In genomic region chr10:61970182-61971015, GRCh38 we compare ENCODE assay signal across 8 cellular contexts.
A peak's percentile ranks its signal among the peaks of the same experiment; 100 is the strongest.
DNase-seq lines count a peak whose midpoint lies in the region; ATAC-seq, FAIRE-seq and TF ChIP-seq lines count a peak whose summit lies in the region.
"Had no signal": no experiment of that assay in that cellular context is flagged by ENCODE, and none has a peak within 500 bp of the region (broad histone marks: within the 10 kb centered on the region; RNA-seq: fewer than 3 reads in every experiment).

No MANE protein-coding gene starts in this region.

- peak; percentile 39 for ATAC-seq in HG03139 (IDR thresholded peaks at IDR 0.05; ENCODE audit: unreplicated experiment)
- no peak for ATAC-seq in stimulated activated naive B cell treated with anti-CD40 and anti-IgM and Interleukin-4, amounts not matched to agents 10 μg/mL and 1 μg/mL and 100 μg/mL, for 72 hours (replicated peaks)
- no peak for ATAC-seq in GM19463 (IDR thresholded peaks at IDR 0.05; ENCODE audit: unreplicated experiment)

- no peak for TF ChIP-seq CTCF in kidney (IDR thresholded peaks at IDR 0.05; ENCODE audit: borderline replicate concordance, extremely low read depth, insufficient read depth)

- H3K4me3 ChIP-seq in kidney (ENCODE audit: low read length in 2 of 2), result no peak overlapping the region
- no peak overlapping the region for H3K4me3 ChIP-seq in effector memory CD4-positive, alpha-beta T cell (ENCODE audit: insufficient read depth, low read depth, low read length, poor library complexity, severe bottlenecking)

- CTCF ChIA-PET in activated CD4-positive, alpha-beta memory T cell treated with anti-CD3 and anti-CD28 coated beads, Interleukin-2, amount 10 ng/mL, durations not matched to agents 7 days and 5 days (lab: Charles Lee), result no interaction called here

- no peaks in the 10 kb centered on the region for H3K27me3 ChIP-seq in effector memory CD4-positive, alpha-beta T cell (replicated peaks; ENCODE audit: control insufficient read depth, insufficient read depth, low read length, poor library complexity, severe bottlenecking)

- H3K36me3 ChIP-seq in kidney (ENCODE audit: control insufficient read depth in 1 of 2, insufficient read depth in 2 of 2, low read length in 2 of 2), result no peaks in the 10 kb centered on the region
- H3K36me3 ChIP-seq in effector memory CD4-positive, alpha-beta T cell (ENCODE audit: control insufficient read depth, insufficient read depth, low read length), result no peaks in the 10 kb centered on the region

- H3K27ac ChIP-seq in kidney (ENCODE audit: low read depth in 2 of 2, low read length in 2 of 2), result peak overlapping the region; percentile 16 to 59
- H3K27ac ChIP-seq in effector memory CD4-positive, alpha-beta T cell (ENCODE audit: insufficient read depth, low read length, poor library complexity, severe bottlenecking), result no peak overlapping the region

- peak overlapping the region; percentile 52 for H3K27ac Mint-ChIP-seq in activated CD4-positive, alpha-beta memory T cell treated with anti-CD3 and anti-CD28 coated beads, Interleukin-2, amount 10 ng/mL, durations not matched to agents 7 days and 5 days
- peak overlapping the region; percentile 59 for H3K27ac Mint-ChIP-seq in stimulated activated naive B cell treated with anti-CD40 and anti-IgM and Interleukin-4, amounts not matched to agents 10 μg/mL and 1 μg/mL and 100 μg/mL, for 72 hours

- peaks cover 68% of the 10 kb centered on the region for H3K36me3 Mint-ChIP-seq in activated CD4-positive, alpha-beta memory T cell treated with anti-CD3 and anti-CD28 coated beads, Interleukin-2, amount 10 ng/mL, durations not matched to agents 7 days and 5 days (ENCODE audit: low read depth)
- H3K36me3 Mint-ChIP-seq in stimulated activated naive B cell treated with anti-CD40 and anti-IgM and Interleukin-4, amounts not matched to agents 10 μg/mL and 1 μg/mL and 100 μg/mL, for 72 hours, result peaks cover 62 to 81% of the 10 kb centered on the region in 2 donors

- no peaks in the 10 kb centered on the region for H3K27me3 Mint-ChIP-seq in activated CD4-positive, alpha-beta memory T cell treated with anti-CD3 and anti-CD28 coated beads, Interleukin-2, amount 10 ng/mL, durations not matched to agents 7 days and 5 days
- H3K27me3 Mint-ChIP-seq in stimulated activated naive B cell treated with anti-CD40 and anti-IgM and Interleukin-4, amounts not matched to agents 10 μg/mL and 1 μg/mL and 100 μg/mL, for 72 hours, result no peaks in the 10 kb centered on the region

- H3K9me3 ChIP-seq in kidney (ENCODE audit: control insufficient read depth in 1 of 2, low read length in 2 of 2), result no peaks in the 10 kb centered on the region
- no peaks in the 10 kb centered on the region for H3K9me3 ChIP-seq in effector memory CD4-positive, alpha-beta T cell (ENCODE audit: control insufficient read depth, low read length)

- no peak overlapping the region for H3K4me3 Mint-ChIP-seq in activated CD4-positive, alpha-beta memory T cell treated with anti-CD3 and anti-CD28 coated beads, Interleukin-2, amount 10 ng/mL, durations not matched to agents 7 days and 5 days
- H3K4me3 Mint-ChIP-seq in stimulated activated naive B cell treated with anti-CD40 and anti-IgM and Interleukin-4, amounts not matched to agents 10 μg/mL and 1 μg/mL and 100 μg/mL, for 72 hours, result no peak overlapping the region

- H3K4me1 ChIP-seq in kidney (ENCODE audit: control insufficient read depth in 1 of 2, insufficient read depth in 1 of 2, low read depth in 1 of 2, low read length in 2 of 2), result peaks cover 7 to 16% of the 10 kb centered on the region in 2 donors
- peaks cover 2% of the 10 kb centered on the region for H3K4me1 ChIP-seq in effector memory CD4-positive, alpha-beta T cell (ENCODE audit: control insufficient read depth, insufficient read depth, low read length, poor library complexity, severe bottlenecking)

- H3K9me3 Mint-ChIP-seq in activated CD4-positive, alpha-beta memory T cell treated with anti-CD3 and anti-CD28 coated beads, Interleukin-2, amount 10 ng/mL, durations not matched to agents 7 days and 5 days, result no peaks in the 10 kb centered on the region
- peaks cover 0 to 1% of the 10 kb centered on the region in 2 donors for H3K9me3 Mint-ChIP-seq in stimulated activated naive B cell treated with anti-CD40 and anti-IgM and Interleukin-4, amounts not matched to agents 10 μg/mL and 1 μg/mL and 100 μg/mL, for 72 hours

- no peak overlapping the region for H3K9ac ChIP-seq in kidney (ENCODE audit: low read length in 2 of 2)

- H3K4me1 Mint-ChIP-seq in activated CD4-positive, alpha-beta memory T cell treated with anti-CD3 and anti-CD28 coated beads, Interleukin-2, amount 10 ng/mL, durations not matched to agents 7 days and 5 days, result peaks cover 69% of the 10 kb centered on the region
- peaks cover 37 to 80% of the 10 kb centered on the region in 2 donors for H3K4me1 Mint-ChIP-seq in stimulated activated naive B cell treated with anti-CD40 and anti-IgM and Interleukin-4, amounts not matched to agents 10 μg/mL and 1 μg/mL and 100 μg/mL, for 72 hours

- DNase-seq in activated CD4-positive, alpha-beta memory T cell treated with anti-CD3 and anti-CD28 coated beads, Interleukin-2, amount 10 ng/mL, durations not matched to agents 7 days and 5 days, result no peak
- DNase-seq in kidney (no peak), NCI-H1417 treated with DMSO at 0.1 percent for 48 hours (lab: John Stamatoyannopoulos, UW) (no peak)
- DNase-seq in stimulated activated naive B cell treated with anti-CD40 and anti-IgM and Interleukin-4, amounts not matched to agents 10 μg/mL and 1 μg/mL and 100 μg/mL, for 72 hours, result no peak
- DNase-seq in effector memory CD4-positive, alpha-beta T cell, result no peak
- DNase-seq: NCI-H1694 treated with DMSO at 0.1 percent for 48 hours had no signal

- no peak for FAIRE-seq in kidney (lab: Jason Lieb, UNC)

- intact Hi-C loops in kidney (cut with DNase I), result no loop called here

- POLR2A ChIA-PET in activated CD4-positive, alpha-beta memory T cell treated with anti-CD3 and anti-CD28 coated beads, Interleukin-2, amount 10 ng/mL, durations not matched to agents 7 days and 5 days (lab: Charles Lee), result interaction anchor here (1.0 to 1.7 kb wide), 4 partner anchors 8 to 32 kb away, joined by 3 to 6 read pairs (median 4); no protein-coding TSS in a partner anchor
